In the genomic region with DNA sequence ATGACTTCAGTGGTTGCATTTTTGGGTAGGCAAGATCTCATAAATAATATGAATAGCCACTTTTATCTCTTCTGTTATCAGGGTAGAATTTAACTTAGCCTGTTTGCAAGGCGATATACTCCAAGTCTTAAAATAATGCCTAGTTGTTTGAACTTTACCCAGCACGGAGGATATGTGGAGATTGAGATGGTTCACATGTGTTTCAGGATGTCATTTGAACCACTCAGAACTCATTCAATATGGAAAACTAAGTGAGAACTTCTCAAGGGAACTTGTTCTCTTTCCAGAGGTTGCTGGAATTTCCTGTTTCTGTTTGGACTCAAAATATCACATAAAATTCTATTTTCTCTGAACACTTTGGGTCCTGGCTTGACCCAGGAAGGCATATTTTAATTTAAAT, we compare ENCODE assay signal across 21 cellular contexts.
"Had no signal": no experiment of that assay in that cellular context is flagged by ENCODE, and none has a peak within 500 bp of the region (broad histone marks: within the 10 kb centered on the region; RNA-seq: fewer than 3 reads in every experiment).

No MANE protein-coding gene starts in this region.

- DNase-seq: activated CD4-positive, alpha-beta T cell treated with anti-CD3 and anti-CD28 coated beads for 48 hours; activated CD4-positive, alpha-beta T cell treated with anti-CD3 and anti-CD28 coated beads, Interleukin-2, amount 50 U/mL, for 48 hours; activated CD4-positive, CD25-positive, alpha-beta regulatory T cell treated with anti-CD3 and anti-CD28 coated beads, Interleukin-2, amount 50 U/mL, for 72 hours; activated CD8-positive, alpha-beta memory T cell treated with anti-CD3 and anti-CD28 coated beads for 24 hours; activated effector memory CD4-positive, alpha-beta T cell treated with anti-CD3 and anti-CD28 coated beads, Interleukin-2, amount 50 U/mL, for 16 hours; activated naive CD4-positive, alpha-beta T cell treated with Interleukin-2 at 50 U/mL for 16 hours; activated naive CD8-positive, alpha-beta T cell treated with anti-CD3 and anti-CD28 coated beads, Interleukin-2, amount 50 U/mL, for 24 hours; activated T-cell treated with anti-CD3 and anti-CD28 coated beads, Interleukin-2, amount 50 U/mL, for 4 hours; amygdala; KG1; NCI-H1092 treated with DMSO at 0.1 percent for 48 hours; NCI-H1417 treated with DMSO at 0.1 percent for 48 hours; NCI-H1694 treated with DMSO at 0.1 percent for 48 hours; NCI-H2029 treated with DMSO at 0.1 percent for 48 hours; NCI-H345; NCI-H510A; NCI-H526 treated with DMSO at 0.1 percent for 48 hours; NCI-H82 had no signal

- ATAC-seq: activated naive CD4-positive, alpha-beta T cell treated with anti-CD3 and anti-CD28 coated beads, Interleukin-2, amount 50 U/mL, for 72 hours; activated naive CD8-positive, alpha-beta T cell treated with anti-CD3 and anti-CD28 coated beads, Interleukin-2, amount 50 U/mL, for 24 hours; activated T-cell treated with anti-CD3 and anti-CD28 coated beads, Interleukin-2, amount 50 U/mL, for 4 hours; Right ventricle myocardium inferior; WTC11 had no signal
